26 cellular contexts compared by ENCODE assay signal in the genomic region with DNA sequence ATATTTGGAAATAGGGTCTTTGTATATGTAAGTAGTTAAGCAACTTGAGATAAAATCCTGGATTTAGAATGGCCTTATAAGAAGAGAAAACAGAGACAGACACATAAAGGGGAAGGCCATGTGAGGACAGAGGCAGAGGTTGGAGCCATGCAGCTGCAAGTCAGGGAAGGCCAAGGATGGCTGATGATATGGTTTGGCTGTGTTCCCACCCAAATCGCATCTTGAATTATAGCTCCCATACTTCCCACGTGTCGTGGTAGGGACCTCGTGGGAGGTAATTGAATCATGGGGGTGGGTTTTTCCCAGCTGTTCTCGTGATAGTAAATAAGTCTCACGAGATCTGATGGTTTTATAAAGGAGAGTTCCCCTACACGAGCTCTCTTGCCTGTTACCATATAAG.
"Had no signal": no experiment of that assay in that cellular context is flagged by ENCODE, and none has a peak within 500 bp of the region (broad histone marks: within the 10 kb centered on the region; RNA-seq: fewer than 3 reads in every experiment).

No MANE protein-coding gene starts in this region.

- H3K9me3 ChIP-seq: SJSA1 had no signal

- H3K36me3 Mint-ChIP-seq: activated naive CD8-positive, alpha-beta T cell had no signal

- H3K36me3 ChIP-seq: brain microvascular endothelial cell, cardiac muscle cell, SJSA1 had no signal

- DNase-seq: activated B cell treated with CpG ODN at 0.5 μM for 24 hours; activated CD4-positive, alpha-beta T cell treated with anti-CD3 and anti-CD28 coated beads for 1 hour; activated CD4-positive, alpha-beta T cell treated with anti-CD3 and anti-CD28 coated beads, Interleukin-2, amount 10 ng/mL, durations not matched to agents 24 days and 14 days; activated CD4-positive, alpha-beta T cell treated with anti-CD3 and anti-CD28 coated beads, Interleukin-2, amount 50 U/mL, for 48 hours; activated CD8-positive, alpha-beta memory T cell treated with anti-CD3 and anti-CD28 coated beads for 24 hours; activated gamma-delta T cell; activated naive CD4-positive, alpha-beta T cell treated with anti-CD3 and anti-CD28 coated beads for 36 hours; activated T-cell treated with anti-CD3 and anti-CD28 coated beads, Interleukin-2, amount 50 U/mL, for 48 hours; amygdala; brain microvascular endothelial cell; KG1; NCI-H1092; NCI-H1930; NCI-H2107; NCI-H2171 treated with DMSO at 0.1 percent for 48 hours; NCI-H226; NCI-H82; Right ventricle myocardium superior; T-helper 17 cell; T-helper 9 cell had no signal

- ATAC-seq: activated T-helper 17 cell treated with anti-CD3 and anti-CD28 coated beads, Interleukin-2, amount 50 U/mL, for 72 hours; Panc1; T-helper 17 cell had no signal

- H3K9me3 Mint-ChIP-seq: activated CD4-positive, alpha-beta T cell treated with anti-CD3 and anti-CD28 coated beads, Interleukin-2, amount 10 ng/mL, durations not matched to agents 24 days and 14 days had no signal

- H3K4me1 Mint-ChIP-seq: activated B cell treated with CpG ODN at 0.5 μM for 24 hours; activated CD4-positive, alpha-beta T cell treated with anti-CD3 and anti-CD28 coated beads, Interleukin-2, amount 10 ng/mL, durations not matched to agents 24 days and 14 days; activated T-helper 17 cell treated with anti-CD3 and anti-CD28 coated beads, Interleukin-2, amount 50 U/mL, for 72 hours; T-helper 17 cell had no signal

- H3K27ac Mint-ChIP-seq: activated B cell treated with CpG ODN at 0.5 μM for 24 hours; activated CD4-positive, alpha-beta T cell treated with anti-CD3 and anti-CD28 coated beads, Interleukin-2, amount 10 ng/mL, durations not matched to agents 24 days and 14 days; activated naive CD4-positive, alpha-beta T cell treated with anti-CD3 and anti-CD28 coated beads for 36 hours; activated naive CD8-positive, alpha-beta T cell; activated T-helper 17 cell treated with anti-CD3 and anti-CD28 coated beads, Interleukin-2, amount 50 U/mL, for 72 hours; T-helper 17 cell had no signal

- H3K4me1 ChIP-seq: SJSA1 had no signal

- H3K27ac ChIP-seq: brain microvascular endothelial cell, cardiac muscle cell, RWPE1, SJSA1 had no signal

- H3K27me3 Mint-ChIP-seq: activated B cell treated with CpG ODN at 0.5 μM for 24 hours; activated CD4-positive, alpha-beta T cell treated with anti-CD3 and anti-CD28 coated beads, Interleukin-2, amount 10 ng/mL, durations not matched to agents 24 days and 14 days had no signal

- H3K27me3 ChIP-seq: brain microvascular endothelial cell, cardiac muscle cell, SJSA1 had no signal

- H3K4me3 Mint-ChIP-seq: activated B cell treated with CpG ODN at 0.5 μM for 24 hours; activated CD4-positive, alpha-beta T cell treated with anti-CD3 and anti-CD28 coated beads, Interleukin-2, amount 10 ng/mL, durations not matched to agents 24 days and 14 days; activated naive CD4-positive, alpha-beta T cell treated with anti-CD3 and anti-CD28 coated beads for 36 hours; activated naive CD8-positive, alpha-beta T cell; activated T-helper 17 cell treated with anti-CD3 and anti-CD28 coated beads, Interleukin-2, amount 50 U/mL, for 72 hours; T-helper 17 cell had no signal

- H3K4me3 ChIP-seq: cardiac muscle cell, SJSA1 had no signal
